Comparison of ENCODE assay signal across 18 cellular contexts in the genomic region with DNA sequence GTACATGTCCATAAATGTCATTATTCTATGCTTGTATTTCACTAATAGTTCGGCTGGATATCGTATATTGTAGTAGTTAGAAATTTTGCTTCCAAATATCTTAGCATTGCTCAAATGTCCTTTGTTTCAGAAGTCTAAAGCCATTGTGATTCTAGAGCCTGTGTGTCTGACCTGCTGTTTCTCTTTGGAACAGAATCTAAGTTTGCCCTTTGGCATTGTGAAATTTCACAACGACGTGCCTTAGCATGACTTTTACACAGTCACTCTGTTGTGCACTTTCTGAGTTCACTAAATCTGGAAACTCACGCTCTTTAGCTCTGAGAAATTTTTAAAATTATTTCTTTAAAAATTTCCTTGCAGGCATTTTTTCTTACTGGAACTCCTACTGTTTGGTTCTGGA.
DNase-seq lines count a peak whose midpoint lies in the region; ATAC-seq and TF ChIP-seq lines count a peak whose summit lies in the region.
"Had no signal": no experiment of that assay in that cellular context is flagged by ENCODE, and none has a peak within 500 bp of the region (broad histone marks: within the 10 kb centered on the region; RNA-seq: fewer than 3 reads in every experiment).

No MANE protein-coding gene starts in this region.

- TF ChIP-seq POLR2A in breast epithelium (IDR thresholded peaks at IDR 0.05), result no peak
- TF ChIP-seq POLR2A in spleen (IDR thresholded peaks at IDR 0.05), result no peak

- H3K4me3 ChIP-seq in breast epithelium, result no peak overlapping the region
- no peak overlapping the region for H3K4me3 ChIP-seq in naive thymus-derived CD4-positive, alpha-beta T cell (ENCODE audit: low read length)
- no peak overlapping the region for H3K4me3 ChIP-seq in spleen
- H3K4me3 ChIP-seq: stomach had no signal

- H3K9me3 ChIP-seq in breast epithelium, result no peaks in the 10 kb centered on the region
- no peaks in the 10 kb centered on the region for H3K9me3 ChIP-seq in naive thymus-derived CD4-positive, alpha-beta T cell (ENCODE audit: control insufficient read depth in 2 of 3, low read length in 3 of 3)
- no peaks in the 10 kb centered on the region for H3K9me3 ChIP-seq in spleen
- H3K9me3 ChIP-seq: stomach had no signal

- CTCF ChIA-PET in MCF 10A (lab: Yijun Ruan, JAX), result interaction anchor here (0.6 to 1.3 kb wide), 3 partner anchors 23 to 38 kb away, joined by 3 to 6 read pairs (median 3); no protein-coding TSS in a partner anchor
- CTCF ChIA-PET in naive thymus-derived CD4-positive, alpha-beta T cell (lab: Charles Lee), result no interaction called here

- 88 to 96% (median 92%) methylated on average over 5 of the region's 5 CpGs for WGBS in spleen, 5 donors

- ATAC-seq in naive thymus-derived CD4-positive, alpha-beta T cell, result no peak
- ATAC-seq: activated T-helper 17 cell treated with anti-CD3 and anti-CD28 coated beads, Interleukin-2, amount 50 U/mL, for 72 hours; natural killer cell had no signal

- H3K4me3 Mint-ChIP-seq in MCF 10A (ENCODE audit: unreplicated experiment) (no peak overlapping the region), endothelial cell (ENCODE audit: unreplicated experiment) (no peak overlapping the region)
- H3K4me3 Mint-ChIP-seq in naive thymus-derived CD4-positive, alpha-beta T cell, result no peak overlapping the region
- H3K4me3 Mint-ChIP-seq: activated T-helper 17 cell treated with anti-CD3 and anti-CD28 coated beads, Interleukin-2, amount 50 U/mL, for 72 hours; B cell; IgD-negative memory B cell; natural killer cell had no signal

- H3K36me3 ChIP-seq in breast epithelium, result no peaks in the 10 kb centered on the region
- no peaks in the 10 kb centered on the region for H3K36me3 ChIP-seq in naive thymus-derived CD4-positive, alpha-beta T cell (ENCODE audit: control insufficient read depth in 2 of 3, insufficient read depth in 3 of 3, low read length in 3 of 3)
- H3K36me3 ChIP-seq in spleen, result no peaks in the 10 kb centered on the region

- H3K4me1 Mint-ChIP-seq in MCF 10A (ENCODE audit: insufficient read depth, unreplicated experiment) (peaks cover 14% of the 10 kb centered on the region), endothelial cell (ENCODE audit: unreplicated experiment) (peaks cover 39% of the 10 kb centered on the region)
- peaks cover 6 to 30% (median 23%) of the 10 kb centered on the region in 7 donors for H3K4me1 Mint-ChIP-seq in naive thymus-derived CD4-positive, alpha-beta T cell

- H3K36me3 Mint-ChIP-seq in MCF 10A (ENCODE audit: insufficient read depth, unreplicated experiment) (no peaks in the 10 kb centered on the region), endothelial cell (ENCODE audit: low read depth, unreplicated experiment) (no peaks in the 10 kb centered on the region)
- H3K36me3 Mint-ChIP-seq in naive thymus-derived CD4-positive, alpha-beta T cell, result peaks cover 0 to 3% (median 0%) of the 10 kb centered on the region in 5 donors
- H3K36me3 Mint-ChIP-seq: IgD-negative memory B cell, natural killer cell had no signal

- no TSS peak for BruUV-seq in MCF 10A (replicated peaks; lab: Mats Ljungman, UMichigan)

- no peaks in the 10 kb centered on the region for H3K27me3 ChIP-seq in breast epithelium
- no peaks in the 10 kb centered on the region for H3K27me3 ChIP-seq in naive thymus-derived CD4-positive, alpha-beta T cell (ENCODE audit: control insufficient read depth in 2 of 2, insufficient read depth in 2 of 2, low read length in 2 of 2)
- no peaks in the 10 kb centered on the region for H3K27me3 ChIP-seq in spleen (replicated peaks in 1 of 7)
- H3K27me3 ChIP-seq: stomach had no signal

- DNase-seq in MCF 10A (ENCODE audit: unreplicated experiment) (peak; percentile 71), breast epithelium (ENCODE audit: low spot score in 2 of 2) (no peak), endothelial cell (ENCODE audit: low spot score) (no peak), D341Med (ENCODE audit: low spot score) (no peak), GF-D8 (lab: John Stamatoyannopoulos, UW) (no peak), GDM1 (lab: John Stamatoyannopoulos, UW) (no peak), spleen (no peak)
- DNase-seq in naive thymus-derived CD4-positive, alpha-beta T cell, result no peak
- DNase-seq: EL, hippocampal formation, kidney, natural killer cell, NCI-H1417, NCI-H526 treated with DMSO at 0.1 percent for 48 hours, stomach had no signal

- H3K27me3 Mint-ChIP-seq in MCF 10A (ENCODE audit: insufficient read depth, unreplicated experiment) (no peaks in the 10 kb centered on the region), endothelial cell (ENCODE audit: unreplicated experiment) (peaks cover 2% of the 10 kb centered on the region)
- no peaks in the 10 kb centered on the region for H3K27me3 Mint-ChIP-seq in naive thymus-derived CD4-positive, alpha-beta T cell
- H3K27me3 Mint-ChIP-seq: activated T-helper 17 cell treated with anti-CD3 and anti-CD28 coated beads, Interleukin-2, amount 50 U/mL, for 72 hours; B cell had no signal

- H3K9me3 Mint-ChIP-seq in MCF 10A (ENCODE audit: unreplicated experiment) (no peaks in the 10 kb centered on the region), endothelial cell (ENCODE audit: unreplicated experiment) (no peaks in the 10 kb centered on the region)
- H3K9me3 Mint-ChIP-seq in naive thymus-derived CD4-positive, alpha-beta T cell, result peaks cover 0 to 1% (median 0%) of the 10 kb centered on the region in 11 donors
- H3K9me3 Mint-ChIP-seq: activated T-helper 17 cell treated with anti-CD3 and anti-CD28 coated beads, Interleukin-2, amount 50 U/mL, for 72 hours; IgD-negative memory B cell; natural killer cell had no signal

- TF ChIP-seq CTCF in MCF 10A (IDR thresholded peaks at IDR 0.05; ENCODE audit: unreplicated experiment) (no peak), breast epithelium (IDR thresholded peaks at IDR 0.05) (no peak), endothelial cell (IDR thresholded peaks at IDR 0.05; ENCODE audit: unreplicated experiment) (no peak), spleen (IDR thresholded peaks at IDR 0.05 in 8 of 11, conservative IDR thresholded peaks at IDR 0.05 in 3 of 11) (no peak)

- peak overlapping the region; percentile 77 for H3K27ac Mint-ChIP-seq in MCF 10A (ENCODE audit: low read depth, unreplicated experiment)
- peak overlapping the region; percentile 77 for H3K27ac Mint-ChIP-seq in endothelial cell (ENCODE audit: unreplicated experiment)
- H3K27ac Mint-ChIP-seq in naive thymus-derived CD4-positive, alpha-beta T cell, result peak overlapping the region in 5 of 9 donors; percentile 6 to 84 (median 46)
- H3K27ac Mint-ChIP-seq: activated T-helper 17 cell treated with anti-CD3 and anti-CD28 coated beads, Interleukin-2, amount 50 U/mL, for 72 hours; B cell; IgD-negative memory B cell; natural killer cell had no signal

- H3K27ac ChIP-seq in breast epithelium, result peak overlapping the region in 1 of 2 donors; percentile 59
- H3K27ac ChIP-seq in naive thymus-derived CD4-positive, alpha-beta T cell (ENCODE audit: low read depth, low read length), result no peak overlapping the region
- H3K27ac ChIP-seq in spleen, result no peak overlapping the region
- H3K27ac ChIP-seq: stomach had no signal

- POLR2A ChIA-PET in MCF 10A (lab: Yijun Ruan, JAX), result interaction anchor here (0.7 to 1.5 kb wide), 13 partner anchors 8 to 225 kb away, joined by 3 to 4 read pairs (median 3); partner anchors contain the start of gene COMMD6
- POLR2A ChIA-PET in naive thymus-derived CD4-positive, alpha-beta T cell (lab: Charles Lee), result interaction anchor here (0.6 kb wide), 1 partner anchor 502 kb away, joined by 3 read pairs; no protein-coding TSS in a partner anchor

- H3K4me1 ChIP-seq in breast epithelium, result no peaks in the 10 kb centered on the region
- peaks cover 0 to 5% of the 10 kb centered on the region in 2 donors for H3K4me1 ChIP-seq in naive thymus-derived CD4-positive, alpha-beta T cell (ENCODE audit: control insufficient read depth in 2 of 2, insufficient read depth in 2 of 2, low read length in 2 of 2)
- peaks cover 3 to 24% (median 13%) of the 10 kb centered on the region in 6 donors for H3K4me1 ChIP-seq in spleen
- H3K4me1 ChIP-seq: stomach had no signal

- intact Hi-C loops in MCF 10A (cut with micrococcal nuclease) (no loop called here), breast epithelium (cut with DNase I; ENCODE audit: low total_unique reads) (no loop called here), spleen (cut with DNase I; ENCODE audit: low total_unique reads) (no loop called here)
- intact Hi-C loops in naive thymus-derived CD4-positive, alpha-beta T cell (cut with micrococcal nuclease), result loop anchor here (5.0 to 10.0 kb wide), 9 partner anchors 37 to 1998 kb away; partner anchors contain the start of genes MYCBP2 (in 2 of the 2), CLN5 (in 1 of the 2), KLF12 (in 1 of the 2) and LMO7 (in 1 of the 2)

Comparison
In these comparisons a context has a peak if more than half of its experiments do, and no peak if none do; other contexts are left out.
1. intact Hi-C loops: an anchor here in naive thymus-derived CD4-positive, alpha-beta T cell (5.0 to 10.0 kb wide); none called in MCF 10A, breast epithelium and spleen.